In the genomic region with DNA sequence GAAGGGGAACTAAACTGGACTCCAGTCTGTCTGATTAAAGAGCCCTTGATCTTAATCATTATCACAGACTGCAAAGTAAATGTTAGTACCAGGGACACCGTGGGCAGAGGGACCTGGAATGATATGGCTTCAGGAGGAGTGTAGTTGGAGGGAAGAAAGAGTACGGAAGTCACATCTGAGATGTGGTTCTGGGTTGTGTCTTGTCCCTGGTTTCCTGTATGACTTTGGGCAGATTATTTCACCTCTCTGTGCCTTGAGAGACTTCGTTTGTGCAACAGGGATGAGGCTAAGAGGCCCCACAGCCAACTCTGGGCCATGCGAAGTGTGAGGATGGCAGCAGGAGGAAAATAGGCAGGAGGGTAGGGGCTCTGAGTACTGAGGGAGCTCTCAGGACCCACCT, we compare ENCODE assay signal across 1 cellular context.
TF ChIP-seq lines count a peak whose summit lies in the region.

No MANE protein-coding gene starts in this region.

TF ChIP-seq in H1, 55 proteins besides CTCF, POLR2A, EP300 and RAD21:
- no peak for TF ChIP-seq RFX5 (IDR thresholded peaks at IDR 0.05; ENCODE audit: borderline replicate concordance, low read depth, low read length)
- no peak for TF ChIP-seq ZNF274 (IDR thresholded peaks at IDR 0.05; ENCODE audit: borderline replicate concordance, extremely low read depth, low read length)
- TF ChIP-seq MAFK (IDR thresholded peaks at IDR 0.05; ENCODE audit: low read depth, low read length), result no peak
- no peak for TF ChIP-seq FOSL1 (IDR thresholded peaks at IDR 0.05; ENCODE audit: insufficient read depth, low read depth, low read length)
- TF ChIP-seq JUND (IDR thresholded peaks at IDR 0.05; ENCODE audit: low read length), result no peak
- no peak for TF ChIP-seq SUZ12 (IDR thresholded peaks at IDR 0.05; ENCODE audit: low read length)
- TF ChIP-seq TCF12 (IDR thresholded peaks at IDR 0.05; ENCODE audit: low read depth, low read length), result no peak
- TF ChIP-seq CBX5 (IDR thresholded peaks at IDR 0.05; ENCODE audit: low read depth, low read length), result no peak
- TF ChIP-seq, protein P1, sequence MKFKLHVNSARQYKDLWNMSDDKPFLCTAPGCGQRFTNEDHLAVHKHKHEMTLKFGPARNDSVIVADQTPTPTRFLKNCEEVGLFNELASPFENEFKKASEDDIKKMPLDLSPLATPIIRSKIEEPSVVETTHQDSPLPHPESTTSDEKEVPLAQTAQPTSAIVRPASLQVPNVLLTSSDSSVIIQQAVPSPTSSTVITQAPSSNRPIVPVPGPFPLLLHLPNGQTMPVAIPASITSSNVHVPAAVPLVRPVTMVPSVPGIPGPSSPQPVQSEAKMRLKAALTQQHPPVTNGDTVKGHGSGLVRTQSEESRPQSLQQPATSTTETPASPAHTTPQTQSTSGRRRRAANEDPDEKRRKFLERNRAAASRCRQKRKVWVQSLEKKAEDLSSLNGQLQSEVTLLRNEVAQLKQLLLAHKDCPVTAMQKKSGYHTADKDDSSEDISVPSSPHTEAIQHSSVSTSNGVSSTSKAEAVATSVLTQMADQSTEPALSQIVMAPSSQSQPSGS (IDR thresholded peaks at IDR 0.05; ENCODE audit: low read length), result no peak
- no peak for TF ChIP-seq KDM5A (IDR thresholded peaks at IDR 0.05; ENCODE audit: low read length)
- TF ChIP-seq, protein P2, sequence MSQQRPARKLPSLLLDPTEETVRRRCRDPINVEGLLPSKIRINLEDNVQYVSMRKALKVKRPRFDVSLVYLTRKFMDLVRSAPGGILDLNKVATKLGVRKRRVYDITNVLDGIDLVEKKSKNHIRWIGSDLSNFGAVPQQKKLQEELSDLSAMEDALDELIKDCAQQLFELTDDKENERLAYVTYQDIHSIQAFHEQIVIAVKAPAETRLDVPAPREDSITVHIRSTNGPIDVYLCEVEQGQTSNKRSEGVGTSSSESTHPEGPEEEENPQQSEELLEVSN (IDR thresholded peaks at IDR 0.05), result no peak
- TF ChIP-seq, protein P3, sequence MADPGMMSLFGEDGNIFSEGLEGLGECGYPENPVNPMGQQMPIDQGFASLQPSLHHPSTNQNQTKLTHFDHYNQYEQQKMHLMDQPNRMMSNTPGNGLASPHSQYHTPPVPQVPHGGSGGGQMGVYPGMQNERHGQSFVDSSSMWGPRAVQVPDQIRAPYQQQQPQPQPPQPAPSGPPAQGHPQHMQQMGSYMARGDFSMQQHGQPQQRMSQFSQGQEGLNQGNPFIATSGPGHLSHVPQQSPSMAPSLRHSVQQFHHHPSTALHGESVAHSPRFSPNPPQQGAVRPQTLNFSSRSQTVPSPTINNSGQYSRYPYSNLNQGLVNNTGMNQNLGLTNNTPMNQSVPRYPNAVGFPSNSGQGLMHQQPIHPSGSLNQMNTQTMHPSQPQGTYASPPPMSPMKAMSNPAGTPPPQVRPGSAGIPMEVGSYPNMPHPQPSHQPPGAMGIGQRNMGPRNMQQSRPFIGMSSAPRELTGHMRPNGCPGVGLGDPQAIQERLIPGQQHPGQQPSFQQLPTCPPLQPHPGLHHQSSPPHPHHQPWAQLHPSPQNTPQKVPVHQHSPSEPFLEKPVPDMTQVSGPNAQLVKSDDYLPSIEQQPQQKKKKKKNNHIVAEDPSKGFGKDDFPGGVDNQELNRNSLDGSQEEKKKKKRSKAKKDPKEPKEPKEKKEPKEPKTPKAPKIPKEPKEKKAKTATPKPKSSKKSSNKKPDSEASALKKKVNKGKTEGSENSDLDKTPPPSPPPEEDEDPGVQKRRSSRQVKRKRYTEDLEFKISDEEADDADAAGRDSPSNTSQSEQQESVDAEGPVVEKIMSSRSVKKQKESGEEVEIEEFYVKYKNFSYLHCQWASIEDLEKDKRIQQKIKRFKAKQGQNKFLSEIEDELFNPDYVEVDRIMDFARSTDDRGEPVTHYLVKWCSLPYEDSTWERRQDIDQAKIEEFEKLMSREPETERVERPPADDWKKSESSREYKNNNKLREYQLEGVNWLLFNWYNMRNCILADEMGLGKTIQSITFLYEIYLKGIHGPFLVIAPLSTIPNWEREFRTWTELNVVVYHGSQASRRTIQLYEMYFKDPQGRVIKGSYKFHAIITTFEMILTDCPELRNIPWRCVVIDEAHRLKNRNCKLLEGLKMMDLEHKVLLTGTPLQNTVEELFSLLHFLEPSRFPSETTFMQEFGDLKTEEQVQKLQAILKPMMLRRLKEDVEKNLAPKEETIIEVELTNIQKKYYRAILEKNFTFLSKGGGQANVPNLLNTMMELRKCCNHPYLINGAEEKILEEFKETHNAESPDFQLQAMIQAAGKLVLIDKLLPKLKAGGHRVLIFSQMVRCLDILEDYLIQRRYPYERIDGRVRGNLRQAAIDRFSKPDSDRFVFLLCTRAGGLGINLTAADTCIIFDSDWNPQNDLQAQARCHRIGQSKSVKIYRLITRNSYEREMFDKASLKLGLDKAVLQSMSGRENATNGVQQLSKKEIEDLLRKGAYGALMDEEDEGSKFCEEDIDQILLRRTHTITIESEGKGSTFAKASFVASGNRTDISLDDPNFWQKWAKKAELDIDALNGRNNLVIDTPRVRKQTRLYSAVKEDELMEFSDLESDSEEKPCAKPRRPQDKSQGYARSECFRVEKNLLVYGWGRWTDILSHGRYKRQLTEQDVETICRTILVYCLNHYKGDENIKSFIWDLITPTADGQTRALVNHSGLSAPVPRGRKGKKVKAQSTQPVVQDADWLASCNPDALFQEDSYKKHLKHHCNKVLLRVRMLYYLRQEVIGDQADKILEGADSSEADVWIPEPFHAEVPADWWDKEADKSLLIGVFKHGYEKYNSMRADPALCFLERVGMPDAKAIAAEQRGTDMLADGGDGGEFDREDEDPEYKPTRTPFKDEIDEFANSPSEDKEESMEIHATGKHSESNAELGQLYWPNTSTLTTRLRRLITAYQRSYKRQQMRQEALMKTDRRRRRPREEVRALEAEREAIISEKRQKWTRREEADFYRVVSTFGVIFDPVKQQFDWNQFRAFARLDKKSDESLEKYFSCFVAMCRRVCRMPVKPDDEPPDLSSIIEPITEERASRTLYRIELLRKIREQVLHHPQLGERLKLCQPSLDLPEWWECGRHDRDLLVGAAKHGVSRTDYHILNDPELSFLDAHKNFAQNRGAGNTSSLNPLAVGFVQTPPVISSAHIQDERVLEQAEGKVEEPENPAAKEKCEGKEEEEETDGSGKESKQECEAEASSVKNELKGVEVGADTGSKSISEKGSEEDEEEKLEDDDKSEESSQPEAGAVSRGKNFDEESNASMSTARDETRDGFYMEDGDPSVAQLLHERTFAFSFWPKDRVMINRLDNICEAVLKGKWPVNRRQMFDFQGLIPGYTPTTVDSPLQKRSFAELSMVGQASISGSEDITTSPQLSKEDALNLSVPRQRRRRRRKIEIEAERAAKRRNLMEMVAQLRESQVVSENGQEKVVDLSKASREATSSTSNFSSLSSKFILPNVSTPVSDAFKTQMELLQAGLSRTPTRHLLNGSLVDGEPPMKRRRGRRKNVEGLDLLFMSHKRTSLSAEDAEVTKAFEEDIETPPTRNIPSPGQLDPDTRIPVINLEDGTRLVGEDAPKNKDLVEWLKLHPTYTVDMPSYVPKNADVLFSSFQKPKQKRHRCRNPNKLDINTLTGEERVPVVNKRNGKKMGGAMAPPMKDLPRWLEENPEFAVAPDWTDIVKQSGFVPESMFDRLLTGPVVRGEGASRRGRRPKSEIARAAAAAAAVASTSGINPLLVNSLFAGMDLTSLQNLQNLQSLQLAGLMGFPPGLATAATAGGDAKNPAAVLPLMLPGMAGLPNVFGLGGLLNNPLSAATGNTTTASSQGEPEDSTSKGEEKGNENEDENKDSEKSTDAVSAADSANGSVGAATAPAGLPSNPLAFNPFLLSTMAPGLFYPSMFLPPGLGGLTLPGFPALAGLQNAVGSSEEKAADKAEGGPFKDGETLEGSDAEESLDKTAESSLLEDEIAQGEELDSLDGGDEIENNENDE (IDR thresholded peaks at IDR 0.05; ENCODE audit: insufficient replicate concordance, low read length), result no peak
- TF ChIP-seq, protein P4, sequence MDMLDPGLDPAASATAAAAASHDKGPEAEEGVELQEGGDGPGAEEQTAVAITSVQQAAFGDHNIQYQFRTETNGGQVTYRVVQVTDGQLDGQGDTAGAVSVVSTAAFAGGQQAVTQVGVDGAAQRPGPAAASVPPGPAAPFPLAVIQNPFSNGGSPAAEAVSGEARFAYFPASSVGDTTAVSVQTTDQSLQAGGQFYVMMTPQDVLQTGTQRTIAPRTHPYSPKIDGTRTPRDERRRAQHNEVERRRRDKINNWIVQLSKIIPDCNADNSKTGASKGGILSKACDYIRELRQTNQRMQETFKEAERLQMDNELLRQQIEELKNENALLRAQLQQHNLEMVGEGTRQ (IDR thresholded peaks at IDR 0.05; ENCODE audit: low read length), result no peak
- TF ChIP-seq TBP (IDR thresholded peaks at IDR 0.05; ENCODE audit: low read depth, low read length), result no peak
- TF ChIP-seq SIRT6 (IDR thresholded peaks at IDR 0.05; ENCODE audit: low read length), result no peak
- no peak for TF ChIP-seq JUN (IDR thresholded peaks at IDR 0.05; ENCODE audit: low read depth, low read length)
- TF ChIP-seq HDAC2 (IDR thresholded peaks at IDR 0.05; ENCODE audit: borderline replicate concordance in 1 of 2, low read depth in 2 of 2, low read length in 2 of 2), result no peak
- no peak for TF ChIP-seq BCL11A (IDR thresholded peaks at IDR 0.05; ENCODE audit: low read depth in 2 of 2, low read length in 2 of 2)
